18 cellular contexts compared by ENCODE assay signal in the genomic region with DNA sequence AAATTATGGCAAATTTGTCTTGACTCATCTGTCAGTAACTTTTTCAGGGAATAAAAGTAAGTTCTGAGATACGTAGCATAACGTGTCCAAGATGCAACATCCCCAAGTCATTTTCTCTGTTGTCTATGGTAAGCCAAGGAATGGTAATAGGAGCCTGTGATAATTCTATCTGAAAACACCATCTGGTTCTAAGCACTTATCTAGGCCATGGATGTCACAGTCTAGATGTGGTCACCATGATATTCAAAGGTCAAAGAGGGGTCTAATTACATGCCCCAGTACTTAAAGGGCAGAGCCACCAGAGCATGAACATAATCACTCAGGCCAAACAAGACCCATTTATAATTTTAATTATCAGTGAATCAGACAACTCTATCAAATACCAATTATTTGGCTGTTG.
A peak's percentile ranks its signal among the peaks of the same experiment; 100 is the strongest.
DNase-seq lines count a peak whose midpoint lies in the region; ATAC-seq and TF ChIP-seq lines count a peak whose summit lies in the region.
"Had no signal": no experiment of that assay in that cellular context is flagged by ENCODE, and none has a peak within 500 bp of the region (broad histone marks: within the 10 kb centered on the region; RNA-seq: fewer than 3 reads in every experiment).

No MANE protein-coding gene starts in this region.

- H3K27ac ChIP-seq in SK-N-SH (ENCODE audit: low read depth in 2 of 2, low read length in 1 of 2) (no peak overlapping the region), gastrocnemius medialis (peak overlapping the region in 1 of 4 donors; percentile 13), esophagus muscularis mucosa (replicated peaks in 1 of 4) (no peak overlapping the region)
- H3K27ac ChIP-seq: 22Rv1, BLaER1, C4-2B had no signal

- H2AFZ ChIP-seq in SK-N-SH (ENCODE audit: low read depth) = no peak overlapping the region

- CTCF ChIA-PET in SK-N-SH (lab: Yijun Ruan, JAX) = no interaction called here

- TF ChIP-seq EP300 in SK-N-SH (IDR thresholded peaks at IDR 0.05; ENCODE audit: borderline replicate concordance in 1 of 2, low read depth in 1 of 2, low read length in 1 of 2) (no peak), esophagus muscularis mucosa (IDR thresholded peaks at IDR 0.05) (no peak)

- no peak overlapping the region for H3K4me2 ChIP-seq in SK-N-SH
- H3K4me2 ChIP-seq: BLaER1 had no signal

- no peaks in the 10 kb centered on the region for H3K79me2 ChIP-seq in SK-N-SH (ENCODE audit: insufficient read depth)

- WGBS in SK-N-SH (ENCODE audit: low lambda C conversion rate) = 38% methylated on average over 2 of the region's 2 CpGs
- WGBS in esophagus muscularis mucosa = 93% methylated on average over 2 of the region's 2 CpGs

- no peaks in the 10 kb centered on the region for H3K27me3 ChIP-seq in SK-N-SH (ENCODE audit: insufficient read depth)
- no peaks in the 10 kb centered on the region for H3K27me3 ChIP-seq in gastrocnemius medialis
- no peaks in the 10 kb centered on the region for H3K27me3 ChIP-seq in esophagus muscularis mucosa
- H3K27me3 ChIP-seq: BLaER1 had no signal

- POLR2A ChIA-PET in SK-N-SH (lab: Yijun Ruan, JAX) = no interaction called here

- no peaks in the 10 kb centered on the region for H3K9me2 ChIP-seq in SK-N-SH

- intact Hi-C loops in gastrocnemius medialis (cut with DNase I; ENCODE audit: low total_unique reads) (no loop called here), esophagus muscularis mucosa (cut with DNase I) (no loop called here)

- TF ChIP-seq POLR2A in gastrocnemius medialis (IDR thresholded peaks at IDR 0.05) (no peak), esophagus muscularis mucosa (IDR thresholded peaks at IDR 0.05; ENCODE audit: low read depth) (no peak)

- no peak for TF ChIP-seq RAD21 in SK-N-SH (IDR thresholded peaks at IDR 0.05; ENCODE audit: low read length)

- H3K9me3 ChIP-seq in SK-N-SH (no peaks in the 10 kb centered on the region; the same call in 1 of the 2 replicates), gastrocnemius medialis (no peaks in the 10 kb centered on the region), esophagus muscularis mucosa (no peaks in the 10 kb centered on the region)
- H3K9me3 ChIP-seq: BLaER1, HAP-1 had no signal

- H4K20me1 ChIP-seq in SK-N-SH (ENCODE audit: insufficient read depth) = no peaks in the 10 kb centered on the region
- H4K20me1 ChIP-seq: BLaER1 had no signal

- H3K9ac ChIP-seq in SK-N-SH = no peak overlapping the region
- H3K9ac ChIP-seq: BLaER1 had no signal

- TF ChIP-seq CTCF in SK-N-SH (IDR thresholded peaks at IDR 0.05) (no peak), gastrocnemius medialis (IDR thresholded peaks at IDR 0.05 in 4 of 5, conservative IDR thresholded peaks at IDR 0.05 in 1 of 5) (no peak), esophagus muscularis mucosa (IDR thresholded peaks at IDR 0.05) (no peak)

- H3K4me1 ChIP-seq in SK-N-SH (ENCODE audit: control insufficient read depth in 1 of 2, insufficient read depth in 2 of 2, low read depth in 1 of 2, low read length in 1 of 2) (peaks cover 0 to 19% of the 10 kb centered on the region in 2 experiments; a peak in 2 of 4 replicates), gastrocnemius medialis (peaks cover 6 to 19% of the 10 kb centered on the region in 2 donors), esophagus muscularis mucosa (peaks cover 0 to 4% (median 0%) of the 10 kb centered on the region in 4 donors)
- H3K4me1 ChIP-seq: BLaER1, HAP-1 had no signal

- ATAC-seq in SK-N-SH treated with all-trans-retinoic acid at 6 μM for 48 hours = no peak
- peak; percentile 62 to 73 for ATAC-seq in gastrocnemius medialis
- no peak for ATAC-seq in GM21737 (IDR thresholded peaks at IDR 0.05; ENCODE audit: unreplicated experiment)
- ATAC-seq in HG02798 (IDR thresholded peaks at IDR 0.05; ENCODE audit: poor library complexity, unreplicated experiment) = no peak
- ATAC-seq: CD8-positive, alpha-beta T cell had no signal

- H3K4me3 ChIP-seq in SK-N-SH (ENCODE audit: low read depth in 2 of 2, low read length in 1 of 2) (no peak overlapping the region), gastrocnemius medialis (no peak overlapping the region), esophagus muscularis mucosa (no peak overlapping the region)
- H3K4me3 ChIP-seq: BLaER1, HAP-1 had no signal

- DNase-seq in SK-N-SH = no peak
- peak; percentile 65 for DNase-seq in myocyte (ENCODE audit: low read depth)
- no peak for DNase-seq in gastrocnemius medialis
- no peak for DNase-seq in esophagus muscularis mucosa (ENCODE audit: extremely low spot score)
- DNase-seq: CD4-positive, CD25-positive, alpha-beta regulatory T cell; CD8-positive, alpha-beta T cell; DMS 273 treated with DMSO at 0.1 percent for 48 hours; DMS79; GF-D8; GOT3; HFFc6 had no signal

- H3F3A ChIP-seq in SK-N-SH (replicated peaks; ENCODE audit: insufficient read depth) = no peaks in the 10 kb centered on the region

- H3K36me3 ChIP-seq in SK-N-SH (replicated peaks in 1 of 2; ENCODE audit: control insufficient read depth in 1 of 2, insufficient read depth in 2 of 2, low read length in 1 of 2) (no peaks in the 10 kb centered on the region), gastrocnemius medialis (no peaks in the 10 kb centered on the region), esophagus muscularis mucosa (no peaks in the 10 kb centered on the region)
- H3K36me3 ChIP-seq: BLaER1, HAP-1 had no signal

- in situ Hi-C loops in gastrocnemius medialis (cut with MboI; ENCODE audit: low sequenced_read_pairs in 4 of 4) = no loop called here

TF ChIP-seq in SK-N-SH treated with all-trans-retinoic acid at 6 μM for 48 hours, 23 proteins besides CTCF, POLR2A, EP300 and RAD21:
- TF ChIP-seq TCF4 (CRISPR knock-in tag; IDR thresholded peaks at IDR 0.05; ENCODE audit: borderline replicate concordance) (peak; percentile 16; the same call in 1 of the 2 replicates), ZNF8 (CRISPR knock-in tag; IDR thresholded peaks at IDR 0.05) (no peak)

TF ChIP-seq in SK-N-SH, 30 proteins besides CTCF, POLR2A, EP300 and RAD21:
- TF ChIP-seq USF2 (IDR thresholded peaks at IDR 0.05; ENCODE audit: borderline replicate concordance, low read depth, low read length) (no peak), ELF1 (IDR thresholded peaks at IDR 0.05) (no peak), GATA2 (CRISPR knock-in tag; IDR thresholded peaks at IDR 0.05) (no peak), REST (IDR thresholded peaks at IDR 0.05; ENCODE audit: low read depth, low read length) (no peak), TAF1 (IDR thresholded peaks at IDR 0.05; ENCODE audit: borderline replicate concordance, low read depth, low read length) (no peak), CHD2 (IDR thresholded peaks at IDR 0.05; ENCODE audit: low read length, partially characterized antibody) (no peak), MXI1 (IDR thresholded peaks at IDR 0.05; ENCODE audit: low read depth, low read length) (no peak), RFX5 (IDR thresholded peaks at IDR 0.05; ENCODE audit: low read length) (no peak), FOXJ3 (CRISPR knock-in tag; IDR thresholded peaks at IDR 0.05) (no peak), TCF12 (IDR thresholded peaks at IDR 0.05) (no peak), SMC3 (IDR thresholded peaks at IDR 0.05; ENCODE audit: low read depth, low read length) (no peak)
- TF ChIP-seq, protein P1, sequence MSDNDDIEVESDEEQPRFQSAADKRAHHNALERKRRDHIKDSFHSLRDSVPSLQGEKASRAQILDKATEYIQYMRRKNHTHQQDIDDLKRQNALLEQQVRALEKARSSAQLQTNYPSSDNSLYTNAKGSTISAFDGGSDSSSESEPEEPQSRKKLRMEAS (IDR thresholded peaks at IDR 0.05; ENCODE audit: low read depth) = no peak
TF ChIP-seq in SK-N-SH: peak in this region for 0.

Comparison
In these comparisons a context has a peak if more than half of its experiments do, and no peak if none do; other contexts are left out.
1. ATAC-seq: peak in gastrocnemius medialis (2 of 2); none in SK-N-SH treated with all-trans-retinoic acid at 6 μM for 48 hours (single experiment), GM21737 (single experiment) and HG02798 (single experiment).